In the genomic region with DNA sequence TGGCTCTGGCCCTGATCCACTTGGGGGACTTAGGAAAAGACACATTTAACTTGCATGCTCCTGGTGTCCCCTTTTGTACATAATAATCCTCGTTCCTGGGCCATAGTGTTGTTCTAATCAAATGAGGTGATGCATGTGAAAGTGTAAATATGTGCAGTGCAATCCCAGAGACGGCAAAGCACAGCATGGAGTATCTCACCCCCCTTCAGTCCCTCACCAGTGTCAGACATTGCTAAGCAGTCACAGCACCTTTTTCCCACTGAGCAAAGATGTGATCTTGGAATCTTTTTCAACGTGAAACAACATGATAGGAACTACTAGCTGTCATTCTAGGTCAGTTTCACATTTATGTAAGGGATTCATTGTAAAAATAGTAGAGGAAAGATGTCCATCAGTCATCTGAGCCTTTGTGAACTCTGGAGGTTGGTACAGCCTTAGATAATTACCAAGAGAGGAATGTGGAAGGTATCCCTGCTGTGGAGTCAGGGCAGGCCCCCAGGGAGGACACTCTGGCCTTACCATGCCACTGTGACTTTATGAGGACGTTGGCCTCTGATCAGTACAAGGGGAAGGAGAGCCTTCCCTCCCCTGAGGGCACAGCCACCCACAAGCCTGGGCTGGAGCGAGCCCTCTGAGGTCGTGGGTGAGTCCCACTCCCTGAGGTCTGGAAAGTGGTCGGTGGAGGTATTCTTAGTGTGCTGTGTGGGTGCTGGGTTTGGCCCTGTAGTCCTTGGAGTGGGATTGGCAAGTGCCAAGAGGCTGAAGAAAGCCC, we compare ENCODE assay signal across 14 cellular contexts.
DNase-seq lines count a peak whose midpoint lies in the region; ATAC-seq and TF ChIP-seq lines count a peak whose summit lies in the region.
"Had no signal": no experiment of that assay in that cellular context is flagged by ENCODE, and none has a peak within 500 bp of the region (broad histone marks: within the 10 kb centered on the region; RNA-seq: fewer than 3 reads in every experiment).

No MANE protein-coding gene starts in this region.

- H3K27me3 ChIP-seq in layer of hippocampus (ENCODE audit: control insufficient read depth, insufficient read depth, low read length) (no peaks in the 10 kb centered on the region), spleen (replicated peaks in 1 of 7) (no peaks in the 10 kb centered on the region)
- H3K27me3 ChIP-seq: foreskin keratinocyte had no signal

- intact Hi-C loops in spleen (cut with DNase I; ENCODE audit: low total_unique reads): no loop called here

- H3K27ac ChIP-seq in layer of hippocampus (ENCODE audit: low read depth, low read length) (peak overlapping the region; percentile 80), spleen (peak overlapping the region in 7 of 8 donors; percentile 52 to 88 (median 73))
- H3K27ac ChIP-seq: foreskin keratinocyte had no signal

- H3K36me3 ChIP-seq in spleen: peaks cover 0 to 93% (median 35%) of the 10 kb centered on the region in 6 donors

- in situ Hi-C loops in G401 (cut with HindIII; ENCODE audit: low sequenced_read_pairs): no loop called here

- H3K4me3 ChIP-seq in spleen: no peak overlapping the region

- no peaks in the 10 kb centered on the region for H3K9me3 ChIP-seq in spleen

- peaks cover 24 to 91% (median 57%) of the 10 kb centered on the region in 6 donors for H3K4me1 ChIP-seq in spleen

- no peak for TF ChIP-seq CTCF in spleen (IDR thresholded peaks at IDR 0.05 in 8 of 11, conservative IDR thresholded peaks at IDR 0.05 in 3 of 11)

- DNase-seq in G401 (ENCODE audit: low spot score) (peak; percentile 41), spleen (no peak), NCI-H748 (lab: John Stamatoyannopoulos, UW; ENCODE audit: unreplicated experiment) (no peak), NCI-H748 treated with DMSO at 0.1 percent for 48 hours (lab: John Stamatoyannopoulos, UW) (no peak)
- DNase-seq: activated CD4-positive, alpha-beta memory T cell treated with anti-CD3 and anti-CD28 coated beads for 36 hours; activated naive CD4-positive, alpha-beta T cell treated with anti-CD3 and anti-CD28 coated beads, Interleukin-2, amount 50 U/mL, for 16 hours; COR-L47; cortex of kidney; foreskin keratinocyte; NCI-H2081 had no signal

- ATAC-seq in SK-N-SH treated with all-trans-retinoic acid at 6 μM for 48 hours (no peak), GM18867 (IDR thresholded peaks at IDR 0.05; ENCODE audit: unreplicated experiment) (no peak), HG02938 (IDR thresholded peaks at IDR 0.05; ENCODE audit: unreplicated experiment) (no peak)
- ATAC-seq: foreskin keratinocyte had no signal

- WGBS in spleen, 5 donors: 64 to 81% (median 78%) methylated on average over 6 to 7 of the region's 7 CpGs

- no peak for TF ChIP-seq POLR2A in spleen (IDR thresholded peaks at IDR 0.05)

TF ChIP-seq in SK-N-SH treated with all-trans-retinoic acid at 6 μM for 48 hours, 23 proteins besides CTCF, POLR2A, EP300 and RAD21:
- TF ChIP-seq, protein P1, sequence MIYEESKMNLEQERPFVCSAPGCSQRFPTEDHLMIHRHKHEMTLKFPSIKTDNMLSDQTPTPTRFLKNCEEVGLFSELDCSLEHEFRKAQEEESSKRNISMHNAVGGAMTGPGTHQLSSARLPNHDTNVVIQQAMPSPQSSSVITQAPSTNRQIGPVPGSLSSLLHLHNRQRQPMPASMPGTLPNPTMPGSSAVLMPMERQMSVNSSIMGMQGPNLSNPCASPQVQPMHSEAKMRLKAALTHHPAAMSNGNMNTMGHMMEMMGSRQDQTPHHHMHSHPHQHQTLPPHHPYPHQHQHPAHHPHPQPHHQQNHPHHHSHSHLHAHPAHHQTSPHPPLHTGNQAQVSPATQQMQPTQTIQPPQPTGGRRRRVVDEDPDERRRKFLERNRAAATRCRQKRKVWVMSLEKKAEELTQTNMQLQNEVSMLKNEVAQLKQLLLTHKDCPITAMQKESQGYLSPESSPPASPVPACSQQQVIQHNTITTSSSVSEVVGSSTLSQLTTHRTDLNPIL (CRISPR knock-in tag; IDR thresholded peaks at IDR 0.05; ENCODE audit: low read depth): no peak
- TF ChIP-seq PPARA (CRISPR knock-in tag; IDR thresholded peaks at IDR 0.05; ENCODE audit: borderline replicate concordance) (0 out of 2 replicates have a peak, but pooled peaks have one; percentile 8), RARB (CRISPR knock-in tag; IDR thresholded peaks at IDR 0.05) (no peak), ZNF70 (CRISPR knock-in tag; IDR thresholded peaks at IDR 0.05) (no peak), OSR1 (CRISPR knock-in tag; IDR thresholded peaks at IDR 0.05) (no peak), ZFP3 (CRISPR knock-in tag; IDR thresholded peaks at IDR 0.05) (0 out of 2 replicates have a peak, but pooled peaks have one; percentile 19)
